In the genomic region with DNA sequence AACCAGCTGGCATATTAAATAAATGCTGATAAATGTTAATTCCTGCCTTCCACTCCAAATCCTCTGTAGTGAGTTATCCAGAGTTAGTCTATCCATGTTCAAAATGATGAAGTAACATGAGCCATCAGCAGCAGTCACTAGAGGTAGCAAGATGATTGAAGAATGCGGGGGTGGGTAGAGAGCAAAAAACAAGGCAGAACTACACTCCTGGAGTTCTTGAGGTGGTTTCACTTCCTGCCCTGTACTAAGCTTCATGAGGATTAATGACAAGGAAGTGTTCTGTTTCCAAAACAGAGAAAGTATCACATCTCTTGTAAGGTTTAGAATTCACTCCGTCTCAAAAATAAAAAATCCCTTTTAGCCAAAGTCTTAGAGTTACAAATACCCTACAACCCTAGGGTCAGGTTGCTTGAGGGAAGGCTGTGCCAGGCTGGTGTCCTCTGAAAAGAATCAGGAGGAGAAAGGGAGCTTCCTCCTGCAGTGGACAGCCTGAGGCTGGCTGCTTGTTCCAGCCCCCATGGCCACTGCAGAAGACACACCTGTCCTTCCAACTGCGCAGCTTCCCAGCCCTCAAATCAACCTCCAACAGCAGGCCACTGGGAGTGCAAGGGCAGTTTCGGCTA, we compare ENCODE assay signal across 10 cellular contexts.
DNase-seq lines count a peak whose midpoint lies in the region; ATAC-seq, FAIRE-seq and TF ChIP-seq lines count a peak whose summit lies in the region.
"Had no signal": no experiment of that assay in that cellular context is flagged by ENCODE, and none has a peak within 500 bp of the region (broad histone marks: within the 10 kb centered on the region; RNA-seq: fewer than 3 reads in every experiment).

No MANE protein-coding gene starts in this region.

- no peak overlapping the region for H3K4me3 ChIP-seq in right cardiac atrium (ENCODE audit: low read length)
- H3K4me3 ChIP-seq: gastroesophageal sphincter had no signal

- no peaks in the 10 kb centered on the region for H3K27me3 ChIP-seq in right cardiac atrium (ENCODE audit: control insufficient read depth, insufficient read depth)
- H3K27me3 ChIP-seq: gastroesophageal sphincter had no signal

- no peaks in the 10 kb centered on the region for H3K9me3 ChIP-seq in right cardiac atrium (ENCODE audit: control insufficient read depth, low read length)
- H3K9me3 ChIP-seq: gastroesophageal sphincter had no signal

- WGBS in right cardiac atrium: 89% methylated on average over 4 of the region's 4 CpGs

- intact Hi-C loops in right cardiac atrium (cut with DNase I): no loop called here

- no peaks in the 10 kb centered on the region; the same call in 1 of the 2 replicates for H3K27me3 Mint-ChIP-seq in HFFc6 (ENCODE audit: insufficient read depth)

- ATAC-seq in right cardiac atrium: no peak
- ATAC-seq: gastroesophageal sphincter had no signal

- H3K36me3 Mint-ChIP-seq in HFFc6 (ENCODE audit: low read depth): no peaks in the 10 kb centered on the region; the same call in 1 of the 2 replicates

- FAIRE-seq in GM12891 (lab: Jason Lieb, UNC) (peak; percentile 93), H54 (lab: Jason Lieb, UNC) (peak; percentile 91)

- peaks cover 7% of the 10 kb centered on the region for H3K4me1 ChIP-seq in right cardiac atrium (ENCODE audit: control insufficient read depth, insufficient read depth, low read length)

- no peak overlapping the region for H3K27ac Mint-ChIP-seq in HFFc6

- TF ChIP-seq CTCF in HFFc6 (IDR thresholded peaks at IDR 0.05): no peak

- no peaks in the 10 kb centered on the region for H3K9me3 Mint-ChIP-seq in HFFc6

- H3K27ac ChIP-seq in right cardiac atrium (ENCODE audit: low read length): no peak overlapping the region
- H3K27ac ChIP-seq: gastroesophageal sphincter had no signal

- DNase-seq in GM12891 (ENCODE audit: insufficient read length, low spot score) (peak; percentile 25), H54 (ENCODE audit: insufficient read length, low spot score) (no peak), NCI-H226 (peak; percentile 23), left kidney (ENCODE audit: low read depth, low spot score) (peak; percentile 91), NCI-H187 (lab: John Stamatoyannopoulos, UW) (no peak), HFFc6 (no peak), right cardiac atrium (no peak), NCI-H146 (lab: John Stamatoyannopoulos, UW) (no peak)
- DNase-seq: NCI-H2029 treated with DMSO at 0.1 percent for 48 hours had no signal

- peaks cover 39% of the 10 kb centered on the region for H3K4me1 Mint-ChIP-seq in HFFc6 (ENCODE audit: low read depth)

- no peak overlapping the region for H3K4me3 Mint-ChIP-seq in HFFc6

- no peak for TF ChIP-seq POLR2A in GM12891 (IDR thresholded peaks at IDR 0.05; ENCODE audit: low read depth, low read length)
- no peak for TF ChIP-seq POLR2A in H54 (IDR thresholded peaks at IDR 0.05; ENCODE audit: low read depth, low read length)

TF ChIP-seq in GM12891, 5 proteins besides CTCF, POLR2A, EP300 and RAD21:
- TF ChIP-seq SPI1 (IDR thresholded peaks at IDR 0.05; ENCODE audit: low read depth, low read length) (peak; percentile 97), POLR2AphosphoS5 (IDR thresholded peaks at IDR 0.05; ENCODE audit: low read depth, low read length) (no peak)

Comparison
In these comparisons a context has a peak if more than half of its experiments do, and no peak if none do; other contexts are left out.
1. DNase-seq: peak in GM12891 (single experiment), NCI-H226 (single experiment) and left kidney (single experiment); none in H54 (single experiment), NCI-H187 (0 of 2), HFFc6 (single experiment), right cardiac atrium (0 of 3) and NCI-H146 (single experiment).